Comparison of ENCODE assay signal across 8 cellular contexts in the genomic region with DNA sequence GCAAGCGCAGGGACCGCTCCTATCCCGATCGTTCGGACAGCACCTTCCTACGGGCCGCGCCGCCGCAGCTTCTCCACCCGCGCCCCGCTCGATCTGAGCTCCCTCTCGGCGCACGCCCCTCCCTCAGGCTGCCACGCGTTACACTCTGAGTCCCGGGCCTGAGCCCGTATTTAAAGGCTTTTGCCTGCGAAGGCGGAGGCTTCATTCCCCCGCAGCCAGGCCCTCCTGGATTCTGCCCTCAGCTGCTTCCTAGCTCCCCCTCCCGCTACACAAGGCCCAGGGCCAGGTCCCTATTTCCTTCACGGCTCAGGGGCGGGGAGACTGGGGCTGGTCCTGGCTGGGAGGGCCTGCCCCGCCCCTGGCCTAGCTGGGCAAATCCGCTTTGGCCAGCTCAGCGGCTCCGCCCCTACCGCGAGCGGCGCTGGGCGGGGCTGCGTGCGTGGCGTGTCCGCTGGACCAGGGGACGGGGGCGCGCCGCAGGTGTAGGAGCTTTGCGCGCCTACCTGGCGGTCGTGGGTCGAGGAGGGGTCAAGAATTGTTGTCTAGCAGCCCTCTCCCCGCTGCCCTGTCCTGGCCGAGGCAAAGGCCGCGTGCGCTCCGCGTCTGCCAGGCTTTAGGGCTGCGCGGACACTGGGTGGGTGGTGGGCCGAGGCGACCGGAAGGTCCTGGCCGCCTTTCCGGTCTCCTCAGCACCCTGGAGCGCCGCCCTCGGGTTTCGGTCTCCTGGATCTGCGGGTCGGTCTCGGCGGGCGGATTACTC. TPM values are rescaled to one million over a fixed set of nuclear protein-coding genes. Genes with fewer than 3 reads are reported as not detected.
DNase-seq lines count a peak whose midpoint lies in the region; ATAC-seq and TF ChIP-seq lines count a peak whose summit lies in the region.

A gene (minus strand): TSS at position 144 of the 760 bp plus-strand sequence. CDS start 5,927 bp downstream, outside the sequence.

- H3K4me3 ChIP-seq in Panc1 (ENCODE audit: low read depth in 2 of 2, low read length in 2 of 2), result peak within 1 kb of the TSS; percentile 92 to 96
- H3K4me3 ChIP-seq in esophagus (ENCODE audit: low read depth in 1 of 2, low read length in 2 of 2), result peak within 1 kb of the TSS; percentile 74 to 98
- H3K4me3 ChIP-seq in muscle layer of colon (ENCODE audit: low read depth in 1 of 2, low read length in 2 of 2), result peak within 1 kb of the TSS; percentile 30 to 79

- TF ChIP-seq CTCF in Panc1 (IDR thresholded peaks at IDR 0.05), result no peak

- POLR2A ChIA-PET in Panc1 (lab: Charles Lee), result interaction anchor here (0.5 to 1.2 kb wide), 8 partner anchors 16 to 315 kb away, joined by 3 to 7 read pairs (median 3); a partner anchor contains a TSS

- H3K27me3 Mint-ChIP-seq in activated T-cell treated with anti-CD3 and anti-CD28 coated beads, Interleukin-2, amount 50 U/mL, for 4 hours (ENCODE audit: low read depth), result no peaks in the 10 kb centered on the region

- H3K27ac ChIP-seq in Panc1 (ENCODE audit: low read length) (peak within 1 kb of the TSS; percentile 98), esophagus (ENCODE audit: low read depth in 2 of 2, low read length in 1 of 2) (peak within 1 kb of the TSS; percentile 91 to 92), muscle layer of colon (ENCODE audit: low read depth, low read length) (peak within 1 kb of the TSS; percentile 90)

- no peaks in the 10 kb centered on the region for H3K27me3 ChIP-seq in Panc1 (ENCODE audit: control insufficient read depth, insufficient read depth, low read length)
- H3K27me3 ChIP-seq in esophagus (ENCODE audit: control insufficient read depth in 1 of 2, insufficient read depth in 2 of 2, low read length in 2 of 2), result no peaks in the 10 kb centered on the region
- H3K27me3 ChIP-seq in muscle layer of colon (ENCODE audit: control insufficient read depth in 1 of 2, insufficient read depth in 2 of 2, low read length in 2 of 2), result no peaks in the 10 kb centered on the region

- intact Hi-C loops in Panc1 (cut with micrococcal nuclease; ENCODE audit: unreplicated experiment), result no loop called here

- peak within 1 kb of the TSS; percentile 81 for H3K9ac ChIP-seq in muscle layer of colon (ENCODE audit: low read length)

- peaks cover 15% of the 10 kb centered on the region for H3K36me3 Mint-ChIP-seq in activated T-cell treated with anti-CD3 and anti-CD28 coated beads, Interleukin-2, amount 50 U/mL, for 4 hours (ENCODE audit: insufficient read depth)

- H3K36me3 ChIP-seq in Panc1 (ENCODE audit: control insufficient read depth, insufficient read depth, low read length) (peaks cover 5% of the 10 kb centered on the region), esophagus (ENCODE audit: control insufficient read depth in 2 of 2, insufficient read depth in 2 of 2, low read length in 1 of 2) (no peaks in the 10 kb centered on the region), muscle layer of colon (ENCODE audit: insufficient read depth, low read length) (peaks cover 5% of the 10 kb centered on the region)

- H3K9me3 ChIP-seq in Panc1 (ENCODE audit: control insufficient read depth, insufficient read depth, low read depth, low read length) (no peaks in the 10 kb centered on the region; the same call in 1 of the 2 replicates), esophagus (ENCODE audit: control insufficient read depth in 2 of 2, insufficient read depth in 1 of 2, low read depth in 1 of 2, low read length in 1 of 2) (peaks cover 0 to 4% of the 10 kb centered on the region in 2 donors), muscle layer of colon (ENCODE audit: low read length) (no peaks in the 10 kb centered on the region)

- H3K4me1 Mint-ChIP-seq in activated T-cell treated with anti-CD3 and anti-CD28 coated beads, Interleukin-2, amount 50 U/mL, for 4 hours (ENCODE audit: low read depth), result peaks cover 18% of the 10 kb centered on the region

- ATAC-seq in GM21723 (IDR thresholded peaks at IDR 0.05; ENCODE audit: unreplicated experiment) (peak; percentile 97), Panc1 (peak; percentile 95)
- peak; percentile 99 to 100 for ATAC-seq in activated T-cell treated with anti-CD3 and anti-CD28 coated beads, Interleukin-2, amount 50 U/mL, for 4 hours

- H3K4me1 ChIP-seq in Panc1 (ENCODE audit: control insufficient read depth, insufficient read depth, low read length), result peaks cover 10% of the 10 kb centered on the region
- no peaks in the 10 kb centered on the region for H3K4me1 ChIP-seq in esophagus (ENCODE audit: control insufficient read depth in 2 of 2, insufficient read depth in 2 of 2, low read length in 1 of 2)
- peaks cover 16% of the 10 kb centered on the region for H3K4me1 ChIP-seq in muscle layer of colon (ENCODE audit: insufficient read depth, low read length)

- 0% methylated on average over 61 to 72 of the region's 72 CpGs for WGBS in esophagus, 2 donors

- H3K9me3 Mint-ChIP-seq in activated T-cell treated with anti-CD3 and anti-CD28 coated beads, Interleukin-2, amount 50 U/mL, for 4 hours, result peaks cover 18% of the 10 kb centered on the region

- DNase-seq in DMS79 (lab: John Stamatoyannopoulos, UW) (peak; percentile 82), KG1 (lab: John Stamatoyannopoulos, UW) (peak; percentile 69), Panc1 (ENCODE audit: low read depth, low spot score) (peak; percentile 74)
- DNase-seq in activated T-cell treated with anti-CD3 and anti-CD28 coated beads, Interleukin-2, amount 50 U/mL, for 4 hours, result peak; percentile 87
- peak; percentile 78 for DNase-seq in stimulated activated CD8-positive, alpha-beta memory T cell treated with anti-CD3 and anti-CD28 coated beads, Interleukin-7, amount 100 ng/mL, for 24 hours (ENCODE audit: low read depth)

- no TSS peak for BruUV-seq in Panc1 (replicated peaks; lab: Mats Ljungman, UMichigan)

- CTCF ChIA-PET in Panc1 (lab: Charles Lee), result interaction anchor here (1.0 kb wide), 1 partner anchor 58 kb away, joined by 3 read pairs; no protein-coding TSS in a partner anchor

- peak within 1 kb of the TSS; percentile 99 for H3K4me3 Mint-ChIP-seq in activated T-cell treated with anti-CD3 and anti-CD28 coated beads, Interleukin-2, amount 50 U/mL, for 4 hours

- in situ Hi-C loops in Panc1 (cut with HindIII; ENCODE audit: low pct_unique_long_range_greater_than_20kb, low sequenced_read_pairs), result no loop called here

RNA-seq across cellular contexts. Expression of the gene that starts here (rescaled TPM):
- total RNA-seq in Panc1 (2021; ENCODE audit: unreplicated experiment), result 373 TPM
- polyA plus RNA-seq in Panc1 (2012; ENCODE audit: insufficient read length), result 349 TPM
- 10 to 100 TPM; 21.6 to 26.2 (median 23.2) TPM for total RNA-seq in activated T-cell treated with anti-CD3 and anti-CD28 coated beads, Interleukin-2, amount 50 U/mL, for 4 hours
- polyA plus RNA-seq in esophagus, result 10 to 100 TPM; 11.8 to 14.7 TPM

Comparison
In these comparisons a context has a peak if more than half of its experiments do, and no peak if none do; other contexts are left out.
1. Peak in every context shown above with its lines: DNase-seq, ATAC-seq, H3K4me3 ChIP-seq and H3K27ac ChIP-seq.
2. RNA of the gene that starts here (total RNA-seq): 373 TPM in Panc1 (single experiment); 21.6 to 26.2 TPM in activated T-cell treated with anti-CD3 and anti-CD28 coated beads, Interleukin-2, amount 50 U/mL, for 4 hours; every median in the first group is over 10 times any median in the second.